18 cellular contexts compared by ENCODE assay signal in the genomic region with DNA sequence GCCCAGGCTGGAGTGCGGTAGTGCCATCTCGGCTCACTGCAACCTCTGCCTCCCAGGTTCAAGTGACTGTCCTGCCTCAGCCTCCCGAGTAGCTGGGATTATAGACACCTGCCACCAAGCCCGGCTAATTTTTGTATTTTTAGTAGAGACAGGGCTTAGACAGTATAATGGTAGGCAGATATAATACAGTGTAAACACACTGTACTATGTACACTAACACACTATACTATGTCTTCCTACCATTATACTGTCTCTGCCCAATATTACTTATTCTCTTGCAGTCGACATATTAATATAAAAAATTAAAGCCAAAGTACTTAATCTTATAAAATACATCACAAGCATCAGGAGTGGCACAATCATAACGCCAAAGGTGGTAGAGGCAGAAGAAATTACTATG. TPM values are rescaled to one million over a fixed set of nuclear protein-coding genes. Genes with fewer than 3 reads are reported as not detected.
DNase-seq lines count a peak whose midpoint lies in the region; FAIRE-seq and TF ChIP-seq lines count a peak whose summit lies in the region.
"Had no signal": no experiment of that assay in that cellular context is flagged by ENCODE, and none has a peak within 500 bp of the region (broad histone marks: within the 10 kb centered on the region; RNA-seq: fewer than 3 reads in every experiment).

No MANE protein-coding gene starts in this region.

- no peaks in the 10 kb centered on the region for H4K20me1 ChIP-seq in hepatocyte (ENCODE audit: insufficient read depth, poor library complexity, severe bottlenecking)

- no peak overlapping the region for H3K4me3 ChIP-seq in SJSA1
- H3K4me3 ChIP-seq in hepatocyte: no peak overlapping the region
- H3K4me3 ChIP-seq in suprapubic skin: no peak overlapping the region
- H3K4me3 ChIP-seq in effector memory CD4-positive, alpha-beta T cell (ENCODE audit: insufficient read depth, low read depth, low read length, poor library complexity, severe bottlenecking): no peak overlapping the region

- H3K27ac Mint-ChIP-seq in activated T-helper 1 cell treated with anti-CD3 and anti-CD28 coated beads, Interleukin-12 subunit alpha, Interleukin-12 subunit beta, Interleukin-2, Interleukin-4 antibody, amounts not matched to agents 30 ng/mL and 10 ng/mL and 1 ng/mL, durations not matched to agents 14 hours and 24 hours and 36 hours: no peak overlapping the region
- H3K27ac Mint-ChIP-seq: CD4-positive, alpha-beta memory T cell had no signal

- 92% methylated on average over 6 of the region's 6 CpGs for WGBS in hepatocyte (ENCODE audit: low lambda C conversion rate, missing lambda C conversion rate)
- WGBS in suprapubic skin: 88% methylated on average over 6 of the region's 6 CpGs

- H3K4me1 Mint-ChIP-seq in activated T-helper 1 cell treated with anti-CD3 and anti-CD28 coated beads, Interleukin-12 subunit alpha, Interleukin-12 subunit beta, Interleukin-2, Interleukin-4 antibody, amounts not matched to agents 30 ng/mL and 10 ng/mL and 1 ng/mL, durations not matched to agents 14 hours and 24 hours and 36 hours (ENCODE audit: low read depth): no peaks in the 10 kb centered on the region
- H3K4me1 Mint-ChIP-seq: CD4-positive, alpha-beta memory T cell had no signal

- H3K79me2 ChIP-seq in hepatocyte: no peaks in the 10 kb centered on the region

- FAIRE-seq in HTR-8/SVneo (lab: Jason Lieb, UNC): peak; percentile 16

- TF ChIP-seq EP300 in suprapubic skin (IDR thresholded peaks at IDR 0.05): no peak

- H3K9me3 ChIP-seq in SJSA1 (replicated peaks): no peaks in the 10 kb centered on the region
- H3K9me3 ChIP-seq in hepatocyte (ENCODE audit: low read depth): no peaks in the 10 kb centered on the region
- H3K9me3 ChIP-seq in suprapubic skin: no peaks in the 10 kb centered on the region
- no peaks in the 10 kb centered on the region for H3K9me3 ChIP-seq in effector memory CD4-positive, alpha-beta T cell (ENCODE audit: control insufficient read depth, low read length)

- H3K36me3 ChIP-seq in SJSA1 (no peaks in the 10 kb centered on the region), hepatocyte (replicated peaks; ENCODE audit: insufficient read depth, low read depth) (no peaks in the 10 kb centered on the region), suprapubic skin (peaks cover 3% of the 10 kb centered on the region)
- H3K36me3 ChIP-seq in effector memory CD4-positive, alpha-beta T cell (ENCODE audit: control insufficient read depth, insufficient read depth, low read length): no peaks in the 10 kb centered on the region

- no peak overlapping the region for H2AFZ ChIP-seq in hepatocyte

- H3K36me3 Mint-ChIP-seq in activated T-helper 1 cell treated with anti-CD3 and anti-CD28 coated beads, Interleukin-12 subunit alpha, Interleukin-12 subunit beta, Interleukin-2, Interleukin-4 antibody, amounts not matched to agents 30 ng/mL and 10 ng/mL and 1 ng/mL, durations not matched to agents 14 hours and 24 hours and 36 hours (ENCODE audit: low read depth): peaks cover 10% of the 10 kb centered on the region

- H3K4me1 ChIP-seq in SJSA1 (replicated peaks) (peaks cover 28% of the 10 kb centered on the region), hepatocyte (ENCODE audit: insufficient read depth) (no peaks in the 10 kb centered on the region), suprapubic skin (peaks cover 5% of the 10 kb centered on the region)
- H3K4me1 ChIP-seq in effector memory CD4-positive, alpha-beta T cell (ENCODE audit: control insufficient read depth, insufficient read depth, low read length, poor library complexity, severe bottlenecking): no peaks in the 10 kb centered on the region

- no peak overlapping the region for H3K4me2 ChIP-seq in hepatocyte
- H3K4me2 ChIP-seq: KMS-11 had no signal

- no peak overlapping the region for H3K4me3 Mint-ChIP-seq in activated T-helper 1 cell treated with anti-CD3 and anti-CD28 coated beads, Interleukin-12 subunit alpha, Interleukin-12 subunit beta, Interleukin-2, Interleukin-4 antibody, amounts not matched to agents 30 ng/mL and 10 ng/mL and 1 ng/mL, durations not matched to agents 14 hours and 24 hours and 36 hours
- H3K4me3 Mint-ChIP-seq: CD4-positive, alpha-beta memory T cell had no signal

- H3K9me3 Mint-ChIP-seq in activated T-helper 1 cell treated with anti-CD3 and anti-CD28 coated beads, Interleukin-12 subunit alpha, Interleukin-12 subunit beta, Interleukin-2, Interleukin-4 antibody, amounts not matched to agents 30 ng/mL and 10 ng/mL and 1 ng/mL, durations not matched to agents 14 hours and 24 hours and 36 hours: peaks cover 4% of the 10 kb centered on the region

- intact Hi-C loops in activated T-helper 1 cell treated with anti-CD3 and anti-CD28 coated beads, Interleukin-12 subunit alpha, Interleukin-12 subunit beta, Interleukin-2, Interleukin-4 antibody, amounts not matched to agents 30 ng/mL and 10 ng/mL and 1 ng/mL, durations not matched to agents 14 hours and 24 hours and 36 hours (cut with micrococcal nuclease): no loop called here

- DNase-seq in HTR-8/SVneo (ENCODE audit: insufficient read length, low spot score) (no peak), SJSA1 (ENCODE audit: low read depth in 1 of 2, low spot score in 2 of 2) (no peak), hepatocyte (ENCODE audit: low spot score) (no peak), suprapubic skin (ENCODE audit: low spot score in 2 of 2) (no peak), SIG-M5 (lab: John Stamatoyannopoulos, UW) (no peak)
- no peak for DNase-seq in effector memory CD4-positive, alpha-beta T cell
- DNase-seq in activated T-helper 1 cell treated with anti-CD3 and anti-CD28 coated beads, Interleukin-12 subunit alpha, Interleukin-12 subunit beta, Interleukin-2, Interleukin-4 antibody, amounts not matched to agents 30 ng/mL and 10 ng/mL and 1 ng/mL, durations not matched to agents 14 hours and 24 hours and 36 hours (ENCODE audit: low spot score): no peak
- DNase-seq in activated naive CD4-positive, alpha-beta T cell (lab: John Stamatoyannopoulos, UW): no peak
- DNase-seq: CD4-positive, alpha-beta memory T cell; DMS79; NCI-H1092; NCI-H146; NCI-H2081; NCI-H524; SHP77 had no signal

- no peaks in the 10 kb centered on the region for H3K9me2 ChIP-seq in hepatocyte (replicated peaks; ENCODE audit: insufficient read depth)

- TF ChIP-seq CTCF in hepatocyte (IDR thresholded peaks at IDR 0.05; ENCODE audit: poor library complexity) (no peak), suprapubic skin (IDR thresholded peaks at IDR 0.05) (no peak)

- no peak for TF ChIP-seq POLR2A in suprapubic skin (IDR thresholded peaks at IDR 0.05)

- H3K27ac ChIP-seq in SJSA1 (peak overlapping the region; percentile 69), hepatocyte (peak overlapping the region; percentile 58), suprapubic skin (peak overlapping the region; percentile 41)
- no peak overlapping the region for H3K27ac ChIP-seq in effector memory CD4-positive, alpha-beta T cell (ENCODE audit: insufficient read depth, low read length, poor library complexity, severe bottlenecking)
- H3K27ac ChIP-seq: KMS-11 had no signal

- H3K27me3 ChIP-seq in SJSA1 (replicated peaks) (no peaks in the 10 kb centered on the region), hepatocyte (no peaks in the 10 kb centered on the region), suprapubic skin (no peaks in the 10 kb centered on the region)
- H3K27me3 ChIP-seq in effector memory CD4-positive, alpha-beta T cell (replicated peaks; ENCODE audit: control insufficient read depth, insufficient read depth, low read length, poor library complexity, severe bottlenecking): no peaks in the 10 kb centered on the region

- H3K27me3 Mint-ChIP-seq in activated T-helper 1 cell treated with anti-CD3 and anti-CD28 coated beads, Interleukin-12 subunit alpha, Interleukin-12 subunit beta, Interleukin-2, Interleukin-4 antibody, amounts not matched to agents 30 ng/mL and 10 ng/mL and 1 ng/mL, durations not matched to agents 14 hours and 24 hours and 36 hours (ENCODE audit: insufficient read depth): no peaks in the 10 kb centered on the region
- H3K27me3 Mint-ChIP-seq: CD4-positive, alpha-beta memory T cell had no signal

RNA-seq across cellular contexts. Expression of a gene that starts 15.0 kb away (rescaled TPM):
- 30.4 and 48.7 TPM in 2 replicates for total RNA-seq in SJSA1 (2014; rRNA removed; shearing (Covaris generic))
- total RNA-seq in hepatocyte: 36.6 and 49.2 TPM in 2 replicates
- 13.1 and 13.7 TPM in 2 replicates for polyA plus RNA-seq in hepatocyte
- 10 to 100 TPM; 21.4 to 34.9 (median 24.8) TPM for total RNA-seq in suprapubic skin
- 29.0 and 30.6 TPM in 2 replicates for total RNA-seq in activated T-helper 1 cell treated with anti-CD3 and anti-CD28 coated beads, Interleukin-12 subunit alpha, Interleukin-12 subunit beta, Interleukin-2, Interleukin-4 antibody, amounts not matched to agents 30 ng/mL and 10 ng/mL and 1 ng/mL, durations not matched to agents 14 hours and 24 hours and 36 hours

RNA-seq across cellular contexts. Expression of a gene that starts 21.9 kb away (rescaled TPM):
- total RNA-seq in SJSA1 (2014; rRNA removed; shearing (Covaris generic)): 23.4 and 24.5 TPM in 2 replicates
- total RNA-seq in hepatocyte: 22.2 and 25.3 TPM in 2 replicates
- polyA plus RNA-seq in hepatocyte: 14.9 and 17.9 TPM in 2 replicates
- 10 to 100 TPM; 11.0 to 21.6 (median 14.0) TPM for total RNA-seq in suprapubic skin
- 26.4 and 31.0 TPM in 2 replicates for total RNA-seq in activated T-helper 1 cell treated with anti-CD3 and anti-CD28 coated beads, Interleukin-12 subunit alpha, Interleukin-12 subunit beta, Interleukin-2, Interleukin-4 antibody, amounts not matched to agents 30 ng/mL and 10 ng/mL and 1 ng/mL, durations not matched to agents 14 hours and 24 hours and 36 hours

RNA-seq across cellular contexts. Expression of a gene that starts 45.6 kb away (rescaled TPM):
- total RNA-seq in SJSA1 (2014; rRNA removed; shearing (Covaris generic)): not detected in 2 replicates
- total RNA-seq in hepatocyte (not detected in 2 replicates), suprapubic skin (not detected)
- polyA plus RNA-seq in hepatocyte: not detected in 2 replicates
- total RNA-seq in activated T-helper 1 cell treated with anti-CD3 and anti-CD28 coated beads, Interleukin-12 subunit alpha, Interleukin-12 subunit beta, Interleukin-2, Interleukin-4 antibody, amounts not matched to agents 30 ng/mL and 10 ng/mL and 1 ng/mL, durations not matched to agents 14 hours and 24 hours and 36 hours: not detected in 2 replicates
- total RNA-seq: CD4-positive, alpha-beta memory T cell; M059J had no signal
- polyA plus RNA-seq: BJ; CD4-positive, alpha-beta memory T cell had no signal
